In the genomic region with DNA sequence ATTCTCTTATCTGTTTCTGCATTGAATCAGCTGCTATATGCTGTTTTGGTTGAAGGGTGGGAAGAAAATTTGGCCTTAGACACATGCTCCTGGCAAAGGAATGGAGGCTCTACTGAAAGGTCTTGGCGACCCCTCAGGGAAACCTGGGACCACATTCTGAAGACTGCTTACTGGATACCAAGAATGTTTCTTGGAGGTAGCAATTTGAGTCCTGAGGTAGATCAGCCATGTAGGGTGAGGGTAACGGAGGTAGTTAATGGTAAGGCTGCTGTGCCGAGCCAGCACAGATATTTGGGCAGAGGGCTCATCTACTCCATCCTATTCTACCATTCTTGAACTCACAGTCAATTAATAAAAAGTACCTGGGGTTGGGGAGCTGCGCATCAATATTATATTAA, we compare ENCODE assay signal across 8 cellular contexts. TPM values are rescaled to one million over a fixed set of nuclear protein-coding genes. Genes with fewer than 3 reads are reported as not detected.
A peak's percentile ranks its signal among the peaks of the same experiment; 100 is the strongest.
DNase-seq lines count a peak whose midpoint lies in the region; ATAC-seq and TF ChIP-seq lines count a peak whose summit lies in the region.

No MANE protein-coding gene starts in this region.

- intact Hi-C loops in MCF 10A (cut with micrococcal nuclease): loop anchor here (5.0 kb wide), 4 partner anchors 38 to 287 kb away; no protein-coding TSS in a partner anchor

- H3K4me3 Mint-ChIP-seq in IgD-negative memory B cell: peak overlapping the region; percentile 93 to 99 (median 97)
- H3K4me3 Mint-ChIP-seq in MCF 10A (ENCODE audit: unreplicated experiment): peak overlapping the region; percentile 89

- POLR2A ChIA-PET in MCF 10A (lab: Yijun Ruan, JAX): interaction anchor here (0.6 to 5.3 kb wide), 29 partner anchors 8 to 282 kb away, joined by 3 to 51 read pairs (median 5); partner anchors contain the start of genes LOC128125822 and PTP4A1

- TF ChIP-seq CTCF in AG10803 (conservative IDR thresholded peaks at IDR 0.05; ENCODE audit: low read length) (no peak), MCF 10A (IDR thresholded peaks at IDR 0.05; ENCODE audit: unreplicated experiment) (no peak)

- H3K27me3 ChIP-seq in muscle layer of duodenum (ENCODE audit: low read depth, low read length): no peaks in the 10 kb centered on the region

- H3K27me3 Mint-ChIP-seq in IgD-negative memory B cell: peaks cover 1% of the 10 kb centered on the region
- H3K27me3 Mint-ChIP-seq in MCF 10A (ENCODE audit: insufficient read depth, unreplicated experiment): no peaks in the 10 kb centered on the region

- H3K4me1 ChIP-seq in muscle layer of duodenum (ENCODE audit: control insufficient read depth in 1 of 2, insufficient read depth in 2 of 2, low read length in 2 of 2): peaks cover 1 to 25% of the 10 kb centered on the region in 2 donors

- H3K27ac ChIP-seq in muscle layer of duodenum (ENCODE audit: low read length): peak overlapping the region; percentile 41

- H3K27ac Mint-ChIP-seq in IgD-negative memory B cell: peak overlapping the region; percentile 95 to 98 (median 95)
- peak overlapping the region; percentile 95 for H3K27ac Mint-ChIP-seq in MCF 10A (ENCODE audit: low read depth, unreplicated experiment)

- TSS peak; percentile 47 for BruUV-seq in MCF 10A (replicated peaks; lab: Mats Ljungman, UMichigan)

- CTCF ChIA-PET in MCF 10A (lab: Yijun Ruan, JAX): interaction anchor here (0.8 to 3.0 kb wide), 8 partner anchors 8 to 283 kb away, joined by 3 to 18 read pairs (median 6); no protein-coding TSS in a partner anchor

- peak overlapping the region; percentile 81 for H3K4me3 ChIP-seq in AG10803 (ENCODE audit: low read length)
- H3K4me3 ChIP-seq in muscle layer of duodenum (ENCODE audit: low read depth in 1 of 2, low read length in 2 of 2): peak overlapping the region; percentile 80 to 96

- H3K36me3 ChIP-seq in muscle layer of duodenum (ENCODE audit: control insufficient read depth in 1 of 2, insufficient read depth in 2 of 2, low read length in 2 of 2): peaks cover 0 to 7% of the 10 kb centered on the region in 2 donors

- DNase-seq in AG10803 (ENCODE audit: low read depth): no peak
- DNase-seq in MCF 10A (ENCODE audit: unreplicated experiment): no peak
- DNase-seq in NCI-H2081 treated with DMSO at 0.1 percent for 48 hours (lab: John Stamatoyannopoulos, UW): no peak
- DNase-seq in dermis blood vessel endothelial cell: no peak

- H3K4me1 Mint-ChIP-seq in IgD-negative memory B cell: peaks cover 21 to 37% (median 30%) of the 10 kb centered on the region in 3 donors
- H3K4me1 Mint-ChIP-seq in MCF 10A (ENCODE audit: insufficient read depth, unreplicated experiment): peaks cover 20% of the 10 kb centered on the region

- peaks cover 3% of the 10 kb centered on the region for H3K36me3 Mint-ChIP-seq in IgD-negative memory B cell
- H3K36me3 Mint-ChIP-seq in MCF 10A (ENCODE audit: insufficient read depth, unreplicated experiment): no peaks in the 10 kb centered on the region

- H3K9me3 ChIP-seq in muscle layer of duodenum (ENCODE audit: control insufficient read depth in 1 of 2, low read length in 2 of 2): no peaks in the 10 kb centered on the region

- no peaks in the 10 kb centered on the region for H3K9me3 Mint-ChIP-seq in IgD-negative memory B cell
- no peaks in the 10 kb centered on the region for H3K9me3 Mint-ChIP-seq in MCF 10A (ENCODE audit: unreplicated experiment)

- ATAC-seq in GM21381 (IDR thresholded peaks at IDR 0.05; ENCODE audit: unreplicated experiment) (peak; percentile 19), GM21619 (IDR thresholded peaks at IDR 0.05; ENCODE audit: unreplicated experiment) (no peak)

RNA-seq across cellular contexts. Expression of gene PHF3, which starts 0.4 kb away (rescaled TPM):
- polyA plus RNA-seq in IgD-negative memory B cell: 36.6 TPM
- total RNA-seq in MCF 10A (2022): 41.0 and 46.4 TPM in 2 replicates
- 53.4 and 67.9 TPM in 2 replicates for total RNA-seq in dermis blood vessel endothelial cell
